10 cellular contexts compared by ENCODE assay signal in genomic region chr1:27010226-27010994, GRCh38. TPM values are rescaled to one million over a fixed set of nuclear protein-coding genes. Genes with fewer than 3 reads are reported as not detected.
DNase-seq lines count a peak whose midpoint lies in the region; ATAC-seq, FAIRE-seq and TF ChIP-seq lines count a peak whose summit lies in the region.
"Had no signal": no experiment of that assay in that cellular context is flagged by ENCODE, and none has a peak within 500 bp of the region (broad histone marks: within the 10 kb centered on the region; RNA-seq: fewer than 3 reads in every experiment).

No MANE protein-coding gene starts in this region.

- H4K91ac ChIP-seq in H1 (replicated peaks; ENCODE audit: insufficient read length, low read length) = peak overlapping the region; percentile 77

- H2BK15ac ChIP-seq in H1 (ENCODE audit: low read length) = 0 out of 2 replicates have a peak overlapping the region, but pooled peaks have one; percentile 19

- no peak overlapping the region for H3K23ac ChIP-seq in H1 (ENCODE audit: insufficient read length)

- H4K5ac ChIP-seq in H1 (ENCODE audit: insufficient read length, low read depth, low read length) = peak overlapping the region; percentile 24

- H2AFZ ChIP-seq in H1 (ENCODE audit: low read length) = no peak overlapping the region

- no peak for TF ChIP-seq POLR2A in H1 (IDR thresholded peaks at IDR 0.05; ENCODE audit: control extremely low read depth in 1 of 2, low read depth in 2 of 2, low read length in 2 of 2)

- peaks cover 18% of the 10 kb centered on the region for H3K23me2 ChIP-seq in H1 (ENCODE audit: low read depth, low read length)

- H2BK20ac ChIP-seq in H1 (ENCODE audit: low read length) = no peak overlapping the region

- no peak for FAIRE-seq in H1 (lab: Jason Lieb, UNC)

- peaks cover 23% of the 10 kb centered on the region for H3K79me1 ChIP-seq in H1 (ENCODE audit: low read depth, low read length)

- peak overlapping the region; percentile 86; the same call in 1 of the 2 replicates for H2BK12ac ChIP-seq in H1 (ENCODE audit: low read depth, low read length)

- H3K36me3 ChIP-seq in H1 (ENCODE audit: control insufficient read depth in 2 of 4, insufficient read depth in 4 of 4, low read length in 3 of 4) (peaks cover 10 to 31% (median 13%) of the 10 kb centered on the region in 4 experiments), upper lobe of right lung (peaks cover 5% of the 10 kb centered on the region)

- H2AK5ac ChIP-seq in H1 (ENCODE audit: low read depth, low read length) = no peak overlapping the region

- peak overlapping the region; percentile 17 for H3K4me3 Mint-ChIP-seq in mesothelial cell of epicardium
- no peak overlapping the region for H3K4me3 Mint-ChIP-seq in stimulated activated memory B cell treated with anti-CD40 and anti-IgM and Interleukin-4, amounts not matched to agents 10 μg/mL and 1 μg/mL and 100 μg/mL, for 72 hours
- H3K4me3 Mint-ChIP-seq: T-helper 1 cell treated with Interleukin-12 subunit alpha and Interleukin-12 subunit beta and Interleukin-4 antibody, amounts not matched to agents 30 μg/mL and 1 μg/mL, for 36 hours had no signal

- no peaks in the 10 kb centered on the region for H3K9me3 ChIP-seq in H1 (ENCODE audit: insufficient read depth in 2 of 2, low read depth in 1 of 2, low read length in 1 of 2)
- no peaks in the 10 kb centered on the region for H3K9me3 ChIP-seq in upper lobe of right lung

- peak overlapping the region; percentile 75; the same call in 1 of the 2 replicates for H2BK5ac ChIP-seq in H1 (ENCODE audit: low read depth, low read length)

- TF ChIP-seq CTCF in H1 (IDR thresholded peaks at IDR 0.05; ENCODE audit: control extremely low read depth in 1 of 3, insufficient read depth in 1 of 3, low read depth in 1 of 3, low read length in 3 of 3) (no peak), mesothelial cell of epicardium (IDR thresholded peaks at IDR 0.05; ENCODE audit: unreplicated experiment) (no peak), upper lobe of right lung (IDR thresholded peaks at IDR 0.05) (no peak)

- intact Hi-C loops in upper lobe of right lung (cut with DNase I) = no loop called here

- H4K8ac ChIP-seq in H1 (ENCODE audit: extremely low read depth, insufficient read depth, low read length) = no peak overlapping the region

- H3K27me3 Mint-ChIP-seq in mesothelial cell of epicardium (ENCODE audit: low read depth) = no peaks in the 10 kb centered on the region
- H3K27me3 Mint-ChIP-seq in stimulated activated memory B cell treated with anti-CD40 and anti-IgM and Interleukin-4, amounts not matched to agents 10 μg/mL and 1 μg/mL and 100 μg/mL, for 72 hours = peaks cover 23% of the 10 kb centered on the region

- H3K36me3 Mint-ChIP-seq in mesothelial cell of epicardium = no peaks in the 10 kb centered on the region
- H3K36me3 Mint-ChIP-seq in stimulated activated memory B cell treated with anti-CD40 and anti-IgM and Interleukin-4, amounts not matched to agents 10 μg/mL and 1 μg/mL and 100 μg/mL, for 72 hours = no peaks in the 10 kb centered on the region

- H3K9me3 Mint-ChIP-seq in mesothelial cell of epicardium = no peaks in the 10 kb centered on the region
- no peaks in the 10 kb centered on the region for H3K9me3 Mint-ChIP-seq in stimulated activated memory B cell treated with anti-CD40 and anti-IgM and Interleukin-4, amounts not matched to agents 10 μg/mL and 1 μg/mL and 100 μg/mL, for 72 hours
- H3K9me3 Mint-ChIP-seq: T-helper 1 cell treated with Interleukin-12 subunit alpha and Interleukin-12 subunit beta and Interleukin-4 antibody, amounts not matched to agents 30 μg/mL and 1 μg/mL, for 36 hours had no signal

- peak overlapping the region; percentile 96 to 99 for H3K4me2 ChIP-seq in H1 (ENCODE audit: insufficient read depth in 1 of 2, low read depth in 2 of 2, low read length in 2 of 2)

- H3K4me3 ChIP-seq in H1 (ENCODE audit: extremely low read depth in 1 of 4, insufficient read depth in 2 of 4, low read depth in 3 of 4, low read length in 4 of 4) (peak overlapping the region; percentile 88 to 100 (median 92)), upper lobe of right lung (peak overlapping the region; percentile 60)

- 61% methylated on average over 3 of the region's 5 CpGs; no CpG with 5 or more reads in 1 of the 2 experiments for WGBS in H1 (ENCODE audit: extremely low coverage in 1 of 2, insufficient coverage in 1 of 2, insufficient read length in 1 of 2, insufficient replicate concordance in 2 of 2, low coverage in 1 of 2, low lambda C conversion rate in 2 of 2, missing lambda C conversion rate in 1 of 2), 2 experiments

- peaks cover 18 to 29% of the 10 kb centered on the region in 2 experiments for H4K20me1 ChIP-seq in H1 (replicated peaks in 1 of 2; ENCODE audit: control insufficient read depth in 1 of 2, insufficient read depth in 2 of 2, low read length in 2 of 2)

- TF ChIP-seq RAD21 in H1 (IDR thresholded peaks at IDR 0.05 in 1 of 2, conservative IDR thresholded peaks at IDR 0.05 in 1 of 2; ENCODE audit: low read depth in 2 of 2, low read length in 2 of 2) = no peak

- CTCF ChIA-PET in H1 (lab: Charles Lee; ENCODE audit: partially characterized antibody) = interaction anchor here (1.0 to 12.9 kb wide), 8 partner anchors 9 to 288 kb away, joined by 3 to 133 read pairs (median 4); partner anchors contain the start of gene TRNP1

- no peak overlapping the region for H3K56ac ChIP-seq in H1 (replicated peaks; ENCODE audit: insufficient read length, low read depth, low read length)

- H3K4me1 ChIP-seq in H1 (replicated peaks in 1 of 4; ENCODE audit: control insufficient read depth in 3 of 4, insufficient read depth in 4 of 4, low read length in 3 of 4) (peaks cover 20 to 45% (median 38%) of the 10 kb centered on the region in 4 experiments), upper lobe of right lung (peaks cover 32% of the 10 kb centered on the region)

- DNase-seq in DMS 273 (lab: John Stamatoyannopoulos, UW; ENCODE audit: unreplicated experiment) (peak; percentile 52), DMS 273 treated with DMSO at 0.1 percent for 48 hours (lab: John Stamatoyannopoulos, UW) (no peak), H1 (ENCODE audit: low read depth in 1 of 2, low spot score in 2 of 2) (no peak), mesothelial cell of epicardium (ENCODE audit: low spot score in 2 of 2, unreplicated experiment in 2 of 2) (no peak), upper lobe of right lung (no peak), mesenteric fat pad (ENCODE audit: low spot score) (no peak), NCI-H82 treated with DMSO at 0.1 percent for 48 hours (lab: John Stamatoyannopoulos, UW; ENCODE audit: unreplicated experiment) (no peak)
- DNase-seq: NCI-H526 treated with DMSO at 0.1 percent for 48 hours had no signal

- no peak for TF ChIP-seq EP300 in H1 (IDR thresholded peaks at IDR 0.05; ENCODE audit: borderline replicate concordance in 1 of 2, low read depth in 2 of 2, low read length in 2 of 2)

- peak overlapping the region; percentile 37 to 51 (median 45); a peak in 6 of 7 replicates for H3K9ac ChIP-seq in H1 (replicated peaks in 1 of 4; ENCODE audit: extremely low read depth in 1 of 4, low read depth in 3 of 4, low read length in 3 of 4)

- POLR2A ChIA-PET in H1 (lab: Charles Lee; ENCODE audit: partially characterized antibody) = interaction anchor here (1.5 to 58.9 kb wide), 6 partner anchors 9 to 224 kb away, joined by 4 to 1829 read pairs (median 10); partner anchors contain the start of genes TENT5B, TRNP1 and WDTC1

- H3K27ac ChIP-seq in H1 (ENCODE audit: low read depth, low read length) (0 out of 2 replicates have a peak overlapping the region, but pooled peaks have one; percentile 70), upper lobe of right lung (peak overlapping the region; percentile 68)

- H2BK120ac ChIP-seq in H1 (replicated peaks; ENCODE audit: low read depth, low read length) = peak overlapping the region; percentile 11

- H3K4me1 Mint-ChIP-seq in mesothelial cell of epicardium = peaks cover 45% of the 10 kb centered on the region
- H3K4me1 Mint-ChIP-seq in stimulated activated memory B cell treated with anti-CD40 and anti-IgM and Interleukin-4, amounts not matched to agents 10 μg/mL and 1 μg/mL and 100 μg/mL, for 72 hours = peaks cover 10% of the 10 kb centered on the region

- H3K14ac ChIP-seq in H1 (ENCODE audit: insufficient read length) = no peak overlapping the region

- no peaks in the 10 kb centered on the region for H3K27me3 ChIP-seq in H1 (replicated peaks in 1 of 4; ENCODE audit: control insufficient read depth in 3 of 4, extremely low read depth in 1 of 4, insufficient read depth in 3 of 4, low read length in 3 of 4)
- no peaks in the 10 kb centered on the region for H3K27me3 ChIP-seq in upper lobe of right lung

- H3K4ac ChIP-seq in H1 (replicated peaks; ENCODE audit: insufficient read length, low read depth, low read length) = peak overlapping the region; percentile 70

- H3K79me2 ChIP-seq in H1 (ENCODE audit: control insufficient read depth in 1 of 2, insufficient read depth in 2 of 2, low read length in 2 of 2) = peaks cover 26 to 59% of the 10 kb centered on the region in 2 experiments

- no peak for ATAC-seq in upper lobe of right lung
- ATAC-seq in stimulated activated memory B cell treated with anti-CD40 and anti-IgM and Interleukin-4, amounts not matched to agents 10 μg/mL and 1 μg/mL and 100 μg/mL, for 72 hours = no peak

- H3K27ac Mint-ChIP-seq in mesothelial cell of epicardium = peak overlapping the region; percentile 86
- H3K27ac Mint-ChIP-seq in stimulated activated memory B cell treated with anti-CD40 and anti-IgM and Interleukin-4, amounts not matched to agents 10 μg/mL and 1 μg/mL and 100 μg/mL, for 72 hours = no peak overlapping the region
- H3K27ac Mint-ChIP-seq: T-helper 1 cell treated with Interleukin-12 subunit alpha and Interleukin-12 subunit beta and Interleukin-4 antibody, amounts not matched to agents 30 μg/mL and 1 μg/mL, for 36 hours had no signal

- H3K18ac ChIP-seq in H1 (ENCODE audit: extremely low read depth, low read length) = peak overlapping the region; percentile 85

RNA-seq across cellular contexts. Expression of gene TENT5B, which starts 2.2 kb away (rescaled TPM):
- 118 and 129 TPM in 2 replicates for total RNA-seq in H1 (2021; fragmentation: NEBNext Ultra II Directional; extraction: Animal tissue kit (Norgen Biotek cat#: 25700))
- polyA plus RNA-seq in H1 (2011; rRNA removed) = 119 and 188 TPM in 2 replicates
- polyA plus RNA-seq in H1 (2011; cell fraction: cytosol; rRNA removed) = 156 TPM
- polyA plus RNA-seq in H1 (2011; cell fraction: nucleus; rRNA removed) = 142 TPM
- 104 to 136 TPM (median 132 TPM) in 4 replicates for polyA plus RNA-seq in H1 (2012, experiment 1 of 2)
- polyA plus RNA-seq in H1 (2012, experiment 2 of 2) = 157 TPM
- 64.1 TPM for polyA plus RNA-seq in H1 (2013, experiment 1 of 2)
- 57.8 TPM for polyA plus RNA-seq in H1 (2013, experiment 2 of 2)
- polyA minus RNA-seq in H1 (2011; rRNA and poly(A)+ RNA removed) = 138 and 188 TPM in 2 replicates
- polyA minus RNA-seq in H1 (2011; cell fraction: cytosol; rRNA and poly(A)+ RNA removed) = 164 TPM
- polyA minus RNA-seq in H1 (2011; cell fraction: nucleus; rRNA and poly(A)+ RNA removed) = 132 TPM
- total RNA-seq in mesothelial cell of epicardium (3.3 to 4.3 TPM (median 3.4 TPM) in 3 replicates), upper lobe of right lung (29.1 TPM), mesenteric fat pad (3.3 TPM)

RNA-seq across cellular contexts. Expression of gene TRNP1, which starts 16.9 kb away (rescaled TPM):
- 51.6 and 51.7 TPM in 2 replicates for total RNA-seq in H1 (2021; fragmentation: NEBNext Ultra II Directional; extraction: Animal tissue kit (Norgen Biotek cat#: 25700))
- 102 and 106 TPM in 2 replicates for polyA plus RNA-seq in H1 (2011; rRNA removed)
- 69.8 TPM for polyA plus RNA-seq in H1 (2011; cell fraction: cytosol; rRNA removed)
- 31.0 TPM for polyA plus RNA-seq in H1 (2011; cell fraction: nucleus; rRNA removed)
- 30.9 to 32.4 TPM (median 31.9 TPM) in 4 replicates for polyA plus RNA-seq in H1 (2012, experiment 1 of 2)
- 43.6 TPM for polyA plus RNA-seq in H1 (2012, experiment 2 of 2)
- 29.6 TPM for polyA plus RNA-seq in H1 (2013, experiment 1 of 2)
- polyA plus RNA-seq in H1 (2013, experiment 2 of 2) = 28.1 TPM
- polyA minus RNA-seq in H1 (2011; rRNA and poly(A)+ RNA removed) = 17.3 and 19.1 TPM in 2 replicates
- polyA minus RNA-seq in H1 (2011; cell fraction: cytosol; rRNA and poly(A)+ RNA removed) = 31.3 TPM
- polyA minus RNA-seq in H1 (2011; cell fraction: nucleus; rRNA and poly(A)+ RNA removed) = 49.0 TPM
- total RNA-seq in mesothelial cell of epicardium (27.9 to 29.3 TPM (median 28.7 TPM) in 3 replicates), upper lobe of right lung (16.2 TPM), mesenteric fat pad (1.7 TPM)

RNA-seq across cellular contexts. Expression of gene KDF1, which starts 50.1 kb away (rescaled TPM):
- total RNA-seq in H1 (2021; fragmentation: NEBNext Ultra II Directional; extraction: Animal tissue kit (Norgen Biotek cat#: 25700)) = 16.7 and 16.9 TPM in 2 replicates
- 37.5 and 44.3 TPM in 2 replicates for polyA plus RNA-seq in H1 (2011; rRNA removed)
- 26.5 TPM for polyA plus RNA-seq in H1 (2011; cell fraction: cytosol; rRNA removed)
- polyA plus RNA-seq in H1 (2011; cell fraction: nucleus; rRNA removed) = 24.3 TPM
- 15.8 to 22.2 TPM (median 19.0 TPM) in 4 replicates for polyA plus RNA-seq in H1 (2012, experiment 1 of 2)
- polyA plus RNA-seq in H1 (2012, experiment 2 of 2) = 21.6 TPM
- 12.0 TPM for polyA plus RNA-seq in H1 (2013, experiment 1 of 2)
- 11.5 TPM for polyA plus RNA-seq in H1 (2013, experiment 2 of 2)
- polyA minus RNA-seq in H1 (2011; rRNA and poly(A)+ RNA removed) = 28.9 and 33.1 TPM in 2 replicates
- 18.0 TPM for polyA minus RNA-seq in H1 (2011; cell fraction: cytosol; rRNA and poly(A)+ RNA removed)
- polyA minus RNA-seq in H1 (2011; cell fraction: nucleus; rRNA and poly(A)+ RNA removed) = 14.6 TPM
- total RNA-seq in mesothelial cell of epicardium (11.9 to 12.9 TPM (median 12.7 TPM) in 3 replicates), upper lobe of right lung (10.5 TPM), mesenteric fat pad (not detected)

Comparison
In these comparisons a context has a peak if more than half of its experiments do, and no peak if none do; other contexts are left out.
1. RNA of gene KDF1, which starts 50.1 kb away (total RNA-seq): 16.7 to 16.9 TPM in H1, 11.9 to 12.9 TPM in mesothelial cell of epicardium and 10.5 TPM in upper lobe of right lung (single experiment); not detected in mesenteric fat pad (single experiment); every median in the first group is over 10 times any median in the second.